8 cellular contexts compared by ENCODE assay signal in genomic region chr6:28081486-28081751, GRCh38. TPM values are rescaled to one million over a fixed set of nuclear protein-coding genes. Genes with fewer than 3 reads are reported as not detected.
DNase-seq lines count a peak whose midpoint lies in the region; ATAC-seq and TF ChIP-seq lines count a peak whose summit lies in the region.

No MANE protein-coding gene starts in this region.

- peaks cover 16% of the 10 kb centered on the region for H3K4me1 Mint-ChIP-seq in Caco-2 (ENCODE audit: low read depth, unreplicated experiment)

- intact Hi-C loops in Caco-2 (cut with micrococcal nuclease; ENCODE audit: unreplicated experiment) (loop anchor here (2.0 kb wide), 1 partner anchor 179 kb away; no protein-coding TSS in a partner anchor), left ventricle myocardium superior (cut with micrococcal nuclease) (no loop called here)

- peak overlapping the region in 19 of 21 experiments; percentile 65 to 97 (median 88) for H3K27ac ChIP-seq in skin epidermis

- no peaks in the 10 kb centered on the region for H3K27me3 ChIP-seq in Caco-2 (replicated peaks; ENCODE audit: control insufficient read depth, insufficient read depth, low read length)

- CTCF ChIA-PET in Caco-2 (lab: Charles Lee), result no interaction called here

- DNase-seq in Caco-2, result no peak
- DNase-seq in activated CD8-positive, alpha-beta memory T cell treated with anti-CD3 and anti-CD28 coated beads, Interleukin-2, amount 50 U/mL, for 4 hours, result peak; percentile 19
- DNase-seq in left ventricle myocardium superior, result no peak
- DNase-seq in GOT3 (lab: John Stamatoyannopoulos, UW), result no peak
- no peak for DNase-seq in stimulated activated CD4-positive, alpha-beta T cell treated with anti-CD3 and anti-CD28 coated beads, Interleukin-2, amount 100 ng/mL, for 24 hours

- peak overlapping the region; percentile 74 for H3K4me3 Mint-ChIP-seq in Caco-2 (ENCODE audit: unreplicated experiment)

- peaks cover 3% of the 10 kb centered on the region for H3K36me3 ChIP-seq in Caco-2 (ENCODE audit: control insufficient read depth, insufficient read depth, low read length)

- H3K27ac Mint-ChIP-seq in Caco-2 (ENCODE audit: unreplicated experiment), result peak overlapping the region; percentile 92

- peaks cover 3% of the 10 kb centered on the region; the same call in 1 of the 2 replicates for H3K4me1 ChIP-seq in Caco-2

- peaks cover 18% of the 10 kb centered on the region for H3K9me3 Mint-ChIP-seq in Caco-2 (ENCODE audit: unreplicated experiment)

- H3K9me3 ChIP-seq in Caco-2, result no peaks in the 10 kb centered on the region

- ATAC-seq in GM19467 (IDR thresholded peaks at IDR 0.05; ENCODE audit: unreplicated experiment) (peak; percentile 43), HG03575 (IDR thresholded peaks at IDR 0.05; ENCODE audit: extremely low read depth, insufficient number of reproducible peaks, low FRiP score, unreplicated experiment) (peak; percentile 44), left ventricle myocardium superior (peak; percentile 6)

- H3K4me3 ChIP-seq in Caco-2 (ENCODE audit: low read depth, low read length) (peak overlapping the region; percentile 58), skin epidermis (peak overlapping the region; percentile 59 to 81 (median 69))

- BruUV-seq in Caco-2 (replicated peaks; lab: Mats Ljungman, UMichigan), result no TSS peak

- H3K27me3 Mint-ChIP-seq in Caco-2 (ENCODE audit: insufficient read depth, unreplicated experiment), result no peaks in the 10 kb centered on the region

- H3K36me3 Mint-ChIP-seq in Caco-2 (ENCODE audit: insufficient read depth, unreplicated experiment), result peaks cover 49% of the 10 kb centered on the region

- no peak for TF ChIP-seq CTCF in Caco-2 (IDR thresholded peaks at IDR 0.05; ENCODE audit: insufficient read depth in 1 of 2, low read depth in 1 of 2, low read length in 1 of 2, severe bottlenecking in 1 of 2, unreplicated experiment in 1 of 2)

- POLR2A ChIA-PET in Caco-2 (lab: Charles Lee), result no interaction called here

RNA-seq across cellular contexts. Expression of gene ZNF165, which starts 1.1 kb away (rescaled TPM):
- total RNA-seq in Caco-2 (2022) (9.2 and 11.0 TPM in 2 replicates), left ventricle myocardium superior (0.62 TPM)

RNA-seq across cellular contexts. Expression of gene ZSCAN16, which starts 43.0 kb away (rescaled TPM):
- total RNA-seq in Caco-2 (2022), result 5.8 and 6.7 TPM in 2 replicates
- 2.2 TPM for total RNA-seq in left ventricle myocardium superior
